In the genomic region with DNA sequence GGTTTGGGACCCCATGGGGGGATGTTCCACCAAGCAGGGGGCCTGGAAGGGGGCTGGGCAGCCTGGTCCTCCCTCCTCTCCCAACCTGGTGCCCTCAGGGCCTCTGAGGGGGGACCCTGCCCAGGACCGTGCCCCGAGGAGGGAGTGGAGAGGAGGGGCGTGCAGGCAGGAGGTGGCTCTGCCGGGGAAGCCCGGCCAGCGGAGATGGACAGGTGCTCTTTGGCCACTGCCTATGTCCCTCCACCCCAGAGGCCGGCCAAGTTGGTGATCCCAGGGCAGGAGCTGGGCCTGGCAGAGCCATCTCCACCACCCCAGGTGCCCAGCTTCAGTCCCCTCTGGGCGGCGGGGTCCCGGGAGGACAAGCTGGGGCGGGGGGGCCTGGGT, we compare ENCODE assay signal across 13 cellular contexts. TPM values are rescaled to one million over a fixed set of nuclear protein-coding genes. Genes with fewer than 3 reads are reported as not detected.
"Had no signal": no experiment of that assay in that cellular context is flagged by ENCODE, and none has a peak within 500 bp of the region (broad histone marks: within the 10 kb centered on the region; RNA-seq: fewer than 3 reads in every experiment).

No MANE protein-coding gene starts in this region.

- H2AFZ ChIP-seq: parathyroid adenoma had no signal

- H3K9me3 ChIP-seq: suprapubic skin had no signal

- H3K9ac ChIP-seq: parathyroid adenoma had no signal

- H3K36me3 ChIP-seq: brain microvascular endothelial cell, suprapubic skin had no signal

- H3K4me3 ChIP-seq: suprapubic skin had no signal

- H3K27ac ChIP-seq: brain microvascular endothelial cell, parathyroid adenoma, suprapubic skin had no signal

- DNase-seq: activated CD4-positive, alpha-beta T cell treated with anti-CD3 and anti-CD28 coated beads, Interleukin-2, amount 50 U/mL, for 4 hours; activated CD8-positive, alpha-beta memory T cell treated with anti-CD3 and anti-CD28 coated beads, Interleukin-2, amount 50 U/mL, for 48 hours; amniotic stem cell; brain microvascular endothelial cell; stimulated activated CD4-positive, alpha-beta T cell treated with anti-CD3 and anti-CD28 coated beads, Interleukin-2, amount 100 ng/mL, for 24 hours; stimulated activated naive CD4-positive, alpha-beta T cell had no signal

- H3K4me1 ChIP-seq: parathyroid adenoma had no signal

- H3K27me3 ChIP-seq: brain microvascular endothelial cell had no signal

RNA-seq across cellular contexts. Expression of gene MUC2, which starts 2.4 kb away (rescaled TPM):
- total RNA-seq: dermis microvascular lymphatic vessel endothelial cell; glomerular endothelial cell; T-helper 2 cell treated with Interferon-gamma antibody and Interleukin-4, amounts not matched to agents 100 ng/mL and 5 ng/mL, for 36 hours had no signal
- polyA plus RNA-seq: neural cell had no signal

RNA-seq across cellular contexts. Expression of gene MUC6, which starts 40.5 kb away (rescaled TPM):
- total RNA-seq: dermis microvascular lymphatic vessel endothelial cell; glomerular endothelial cell; T-helper 2 cell treated with Interferon-gamma antibody and Interleukin-4, amounts not matched to agents 100 ng/mL and 5 ng/mL, for 36 hours; ureter had no signal
- polyA plus RNA-seq: neural cell had no signal
